11 cellular contexts compared by ENCODE assay signal in the genomic region with DNA sequence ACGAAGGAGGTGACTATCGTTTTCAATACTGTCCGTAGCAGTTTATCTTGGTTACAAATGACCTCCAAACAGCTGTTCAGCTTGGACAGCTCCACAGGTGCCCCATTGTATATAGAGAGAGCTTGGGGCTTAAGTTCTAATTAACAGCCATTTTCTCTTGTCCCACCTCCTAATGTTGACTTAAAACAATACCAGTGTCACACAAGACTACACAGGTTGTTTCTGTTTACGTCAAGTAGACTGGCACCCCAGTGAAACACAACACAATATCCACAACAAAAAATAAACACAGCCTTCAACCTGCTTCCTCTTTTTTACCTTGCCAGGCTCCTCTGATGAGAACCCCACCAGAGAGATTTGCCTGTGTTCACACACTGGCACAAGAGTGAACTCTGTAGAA. TPM values are rescaled to one million over a fixed set of nuclear protein-coding genes. Genes with fewer than 3 reads are reported as not detected.
DNase-seq lines count a peak whose midpoint lies in the region; ATAC-seq and TF ChIP-seq lines count a peak whose summit lies in the region.
"Had no signal": no experiment of that assay in that cellular context is flagged by ENCODE, and none has a peak within 500 bp of the region (broad histone marks: within the 10 kb centered on the region; RNA-seq: fewer than 3 reads in every experiment).

No MANE protein-coding gene starts in this region.

- H3K79me2 ChIP-seq in neural progenitor cell (ENCODE audit: low read depth): no peaks in the 10 kb centered on the region

- peak overlapping the region; percentile 47 for H3K4me2 ChIP-seq in neural progenitor cell

- H3K9ac ChIP-seq in neural progenitor cell: no peak overlapping the region

- H3K4me1 ChIP-seq in neural progenitor cell (peaks cover 12% of the 10 kb centered on the region), Caco-2 (no peaks in the 10 kb centered on the region)

- H3F3A ChIP-seq in neural progenitor cell (ENCODE audit: low read depth): peaks cover 4% of the 10 kb centered on the region

- CTCF ChIA-PET in Caco-2 (lab: Charles Lee) (no interaction called here), WTC11 (lab: Charles Lee) (no interaction called here)

- intact Hi-C loops in Caco-2 (cut with micrococcal nuclease; ENCODE audit: unreplicated experiment): no loop called here

- no peaks in the 10 kb centered on the region for H3K36me3 Mint-ChIP-seq in IgD-negative memory B cell
- H3K36me3 Mint-ChIP-seq in neural progenitor cell: no peaks in the 10 kb centered on the region
- no peaks in the 10 kb centered on the region for H3K36me3 Mint-ChIP-seq in Caco-2 (ENCODE audit: insufficient read depth, unreplicated experiment)
- no peaks in the 10 kb centered on the region for H3K36me3 Mint-ChIP-seq in WTC11

- no peak for TF ChIP-seq CTCF in neural progenitor cell (IDR thresholded peaks at IDR 0.05)
- no peak for TF ChIP-seq CTCF in Caco-2 (IDR thresholded peaks at IDR 0.05; ENCODE audit: insufficient read depth in 1 of 2, low read depth in 1 of 2, low read length in 1 of 2, severe bottlenecking in 1 of 2, unreplicated experiment in 1 of 2)
- TF ChIP-seq CTCF in WTC11 (IDR thresholded peaks at IDR 0.05): no peak

- H3K27me3 ChIP-seq in neural progenitor cell (no peaks in the 10 kb centered on the region), Caco-2 (replicated peaks; ENCODE audit: control insufficient read depth, insufficient read depth, low read length) (no peaks in the 10 kb centered on the region)

- H2AFZ ChIP-seq in neural progenitor cell (replicated peaks): no peak overlapping the region

- POLR2A ChIA-PET in Caco-2 (lab: Charles Lee) (no interaction called here), WTC11 (lab: Charles Lee) (no interaction called here)

- peak overlapping the region; percentile 83 to 92 (median 86) for H3K4me3 Mint-ChIP-seq in IgD-negative memory B cell
- no peak overlapping the region for H3K4me3 Mint-ChIP-seq in neural progenitor cell
- no peak overlapping the region for H3K4me3 Mint-ChIP-seq in Caco-2 (ENCODE audit: unreplicated experiment)
- H3K4me3 Mint-ChIP-seq in WTC11: no peak overlapping the region

- H3K27me3 Mint-ChIP-seq in IgD-negative memory B cell (no peaks in the 10 kb centered on the region), neural progenitor cell (ENCODE audit: insufficient read depth, low read depth) (peaks cover 2% of the 10 kb centered on the region), Caco-2 (ENCODE audit: insufficient read depth, unreplicated experiment) (no peaks in the 10 kb centered on the region), WTC11 (ENCODE audit: low read depth) (no peaks in the 10 kb centered on the region; the same call in 1 of the 2 replicates)

- H3K27ac ChIP-seq in neural progenitor cell: no peak overlapping the region

- DNase-seq in neural progenitor cell (ENCODE audit: low spot score) (peak; percentile 64), cerebellum (ENCODE audit: low spot score) (no peak), Caco-2 (no peak), WTC11 (ENCODE audit: low spot score) (no peak)
- DNase-seq: activated T-cell treated with anti-CD3 and anti-CD28 coated beads, Interleukin-2, amount 50 U/mL, for 1 hour; mesenchymal stem cell; NCI-H2171 treated with DMSO at 0.1 percent for 48 hours; T-helper 1 cell had no signal

- BruUV-seq in Caco-2 (replicated peaks; lab: Mats Ljungman, UMichigan): no TSS peak

- no peaks in the 10 kb centered on the region for H3K9me3 ChIP-seq in neural progenitor cell (ENCODE audit: low read depth)
- no peaks in the 10 kb centered on the region for H3K9me3 ChIP-seq in Caco-2

- no peak overlapping the region for H3K4me3 ChIP-seq in neural progenitor cell
- no peak overlapping the region for H3K4me3 ChIP-seq in Caco-2 (ENCODE audit: low read depth, low read length)

- H4K20me1 ChIP-seq in neural progenitor cell (ENCODE audit: low read depth): no peaks in the 10 kb centered on the region

- ATAC-seq in GM19395 (IDR thresholded peaks at IDR 0.05; ENCODE audit: unreplicated experiment) (peak; percentile 72), HG02763 (IDR thresholded peaks at IDR 0.05; ENCODE audit: unreplicated experiment) (peak; percentile 70), WTC11 (no peak)

- H3K4me1 Mint-ChIP-seq in IgD-negative memory B cell: peaks cover 19 to 25% (median 22%) of the 10 kb centered on the region in 3 donors
- peaks cover 6% of the 10 kb centered on the region for H3K4me1 Mint-ChIP-seq in neural progenitor cell
- H3K4me1 Mint-ChIP-seq in Caco-2 (ENCODE audit: low read depth, unreplicated experiment): no peaks in the 10 kb centered on the region
- 0 out of 2 replicates have a peak, but pooled peaks cover 2% of the 10 kb centered on the region for H3K4me1 Mint-ChIP-seq in WTC11

- H3K36me3 ChIP-seq in neural progenitor cell: no peaks in the 10 kb centered on the region
- no peaks in the 10 kb centered on the region for H3K36me3 ChIP-seq in Caco-2 (ENCODE audit: control insufficient read depth, insufficient read depth, low read length)

- peak overlapping the region; percentile 90 to 96 (median 91) for H3K27ac Mint-ChIP-seq in IgD-negative memory B cell
- H3K27ac Mint-ChIP-seq in neural progenitor cell: no peak overlapping the region
- no peak overlapping the region for H3K27ac Mint-ChIP-seq in Caco-2 (ENCODE audit: unreplicated experiment)
- no peak overlapping the region for H3K27ac Mint-ChIP-seq in WTC11

- no peaks in the 10 kb centered on the region for H3K9me3 Mint-ChIP-seq in IgD-negative memory B cell
- H3K9me3 Mint-ChIP-seq in neural progenitor cell: no peaks in the 10 kb centered on the region
- H3K9me3 Mint-ChIP-seq in Caco-2 (ENCODE audit: unreplicated experiment): no peaks in the 10 kb centered on the region
- H3K9me3 Mint-ChIP-seq in WTC11: peaks cover 8% of the 10 kb centered on the region

TF ChIP-seq in WTC11, 78 proteins besides CTCF, POLR2A, EP300 and RAD21:
- TF ChIP-seq CREB1 (CRISPR knock-in tag; IDR thresholded peaks at IDR 0.05) (no peak), SMAD4 (CRISPR knock-in tag; IDR thresholded peaks at IDR 0.05) (no peak), ZNF317 (CRISPR knock-in tag; IDR thresholded peaks at IDR 0.05; ENCODE audit: borderline replicate concordance, low read depth) (no peak), FOXP1 (CRISPR knock-in tag; IDR thresholded peaks at IDR 0.05; ENCODE audit: borderline replicate concordance) (no peak), IRF1 (CRISPR knock-in tag; IDR thresholded peaks at IDR 0.05) (no peak), TCF7 (CRISPR knock-in tag; IDR thresholded peaks at IDR 0.05; ENCODE audit: low read depth) (no peak)

RNA-seq across cellular contexts. Expression of gene TLE1, which starts 39.8 kb away (rescaled TPM):
- polyA plus RNA-seq in IgD-negative memory B cell: 115 TPM
- total RNA-seq in neural progenitor cell (ENCODE audit: low replicate concordance): 51.9 and 54.7 TPM in 2 replicates
- total RNA-seq in cerebellum: 65.5 TPM
- 17.9 and 18.3 TPM in 2 replicates for total RNA-seq in Caco-2 (2022)
- 93.2 to 97.7 TPM (median 93.9 TPM) in 3 replicates for total RNA-seq in WTC11 (2021)

Comparison
In these comparisons a context has a peak if more than half of its experiments do, and no peak if none do; other contexts are left out.
1. H3K27ac Mint-ChIP-seq: peak in IgD-negative memory B cell (3 of 3); none in neural progenitor cell (single experiment), Caco-2 (single experiment) and WTC11 (single experiment).
2. H3K4me3 Mint-ChIP-seq: peak in IgD-negative memory B cell (4 of 4); none in neural progenitor cell (single experiment), Caco-2 (single experiment) and WTC11 (single experiment).